3 cellular contexts compared by ENCODE assay signal in the genomic region with DNA sequence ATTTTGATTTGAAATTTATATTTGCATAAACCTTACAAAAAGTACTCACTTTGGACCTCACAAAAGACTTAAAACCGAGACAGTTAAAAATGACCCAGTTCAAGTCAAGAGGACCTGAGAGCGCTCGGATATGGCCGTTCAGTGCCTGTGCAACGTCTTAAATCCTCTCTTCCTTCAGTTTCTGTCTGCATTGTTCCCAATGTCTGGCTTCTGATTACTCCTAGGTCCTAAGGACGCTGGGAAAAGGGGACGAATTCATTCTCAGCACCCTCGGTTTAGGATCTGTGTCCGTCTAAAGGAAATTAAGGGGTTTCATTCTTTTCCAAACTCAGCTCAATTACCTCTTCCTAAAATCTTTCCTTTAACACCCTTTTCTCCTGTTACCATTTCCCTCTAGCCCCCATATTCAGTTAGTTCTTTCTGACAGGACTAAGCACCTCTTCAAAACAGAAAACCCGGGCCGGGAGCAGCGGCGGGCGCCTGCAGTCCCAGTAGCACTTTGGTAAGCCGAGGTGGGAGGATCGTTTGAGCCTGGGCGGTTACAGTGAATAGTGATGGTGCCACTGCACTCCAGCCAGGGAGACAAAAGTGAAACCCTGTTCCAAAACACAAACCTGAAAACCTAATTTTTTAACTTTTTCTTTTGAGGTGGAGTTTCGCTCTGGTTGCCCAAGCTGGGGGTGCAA.
TF ChIP-seq lines count a peak whose summit lies in the region.

No MANE protein-coding gene starts in this region.

TF ChIP-seq in liver, 16 proteins besides CTCF, POLR2A, EP300 and RAD21:
- peak; percentile 76 for TF ChIP-seq REST (IDR thresholded peaks at IDR 0.05)
- no peak for TF ChIP-seq HNF4G (IDR thresholded peaks at IDR 0.05)
- TF ChIP-seq, protein P1, sequence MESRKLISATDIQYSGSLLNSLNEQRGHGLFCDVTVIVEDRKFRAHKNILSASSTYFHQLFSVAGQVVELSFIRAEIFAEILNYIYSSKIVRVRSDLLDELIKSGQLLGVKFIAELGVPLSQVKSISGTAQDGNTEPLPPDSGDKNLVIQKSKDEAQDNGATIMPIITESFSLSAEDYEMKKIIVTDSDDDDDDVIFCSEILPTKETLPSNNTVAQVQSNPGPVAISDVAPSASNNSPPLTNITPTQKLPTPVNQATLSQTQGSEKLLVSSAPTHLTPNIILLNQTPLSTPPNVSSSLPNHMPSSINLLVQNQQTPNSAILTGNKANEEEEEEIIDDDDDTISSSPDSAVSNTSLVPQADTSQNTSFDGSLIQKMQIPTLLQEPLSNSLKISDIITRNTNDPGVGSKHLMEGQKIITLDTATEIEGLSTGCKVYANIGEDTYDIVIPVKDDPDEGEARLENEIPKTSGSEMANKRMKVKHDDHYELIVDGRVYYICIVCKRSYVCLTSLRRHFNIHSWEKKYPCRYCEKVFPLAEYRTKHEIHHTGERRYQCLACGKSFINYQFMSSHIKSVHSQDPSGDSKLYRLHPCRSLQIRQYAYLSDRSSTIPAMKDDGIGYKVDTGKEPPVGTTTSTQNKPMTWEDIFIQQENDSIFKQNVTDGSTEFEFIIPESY (IDR thresholded peaks at IDR 0.05), result no peak
- TF ChIP-seq YY1 (IDR thresholded peaks at IDR 0.05), result peak; percentile 83
- peak in 1 of 2 donors; percentile 12 for TF ChIP-seq RXRA (IDR thresholded peaks at IDR 0.05)
- no peak for TF ChIP-seq EGR1 (IDR thresholded peaks at IDR 0.05; ENCODE audit: low read depth in 2 of 2)
- peak in 1 of 2 donors; percentile 43 for TF ChIP-seq HNF4A (conservative IDR thresholded peaks at IDR 0.05)
- TF ChIP-seq TAF1 (conservative IDR thresholded peaks at IDR 0.05), result peak; percentile 76
- TF ChIP-seq SP1 (IDR thresholded peaks at IDR 0.05), result no peak

TF ChIP-seq in HepG2, 621 proteins besides CTCF, POLR2A, EP300 and RAD21:
- TF ChIP-seq TERF1 (CRISPR knock-in tag; IDR thresholded peaks at IDR 0.05) (no peak), ZNF703 (CRISPR knock-in tag; IDR thresholded peaks at IDR 0.05; ENCODE audit: borderline replicate concordance) (no peak), ZNF296 (CRISPR knock-in tag; conservative IDR thresholded peaks at IDR 0.05) (no peak), ZBTB21 (CRISPR knock-in tag; IDR thresholded peaks at IDR 0.05) (no peak), NCOA2 (CRISPR knock-in tag; IDR thresholded peaks at IDR 0.05) (no peak), ZMYM4 (CRISPR knock-in tag; IDR thresholded peaks at IDR 0.05) (no peak), SMARCC2 (IDR thresholded peaks at IDR 0.05) (no peak), ZNF597 (CRISPR knock-in tag; IDR thresholded peaks at IDR 0.05) (no peak), ZNF678 (CRISPR knock-in tag; IDR thresholded peaks at IDR 0.05) (no peak), GLI4 (CRISPR knock-in tag; IDR thresholded peaks at IDR 0.05; ENCODE audit: borderline replicate concordance) (no peak), GTF3A (CRISPR knock-in tag; conservative IDR thresholded peaks at IDR 0.05) (no peak), PRPF4 (IDR thresholded peaks at IDR 0.05; ENCODE audit: low read depth, low read length, poor library complexity, severe bottlenecking) (no peak), HCFC1 (IDR thresholded peaks at IDR 0.05; ENCODE audit: low read depth, low read length) (no peak), TFDP1 (CRISPR knock-in tag; IDR thresholded peaks at IDR 0.05; ENCODE audit: borderline replicate concordance) (no peak), NPAS2 (CRISPR knock-in tag; IDR thresholded peaks at IDR 0.05; ENCODE audit: borderline replicate concordance) (no peak)

TF ChIP-seq in GM12891, 5 proteins besides CTCF, POLR2A, EP300 and RAD21:
- TF ChIP-seq POLR2AphosphoS5 (IDR thresholded peaks at IDR 0.05; ENCODE audit: low read depth, low read length) (no peak), PAX5 (IDR thresholded peaks at IDR 0.05; ENCODE audit: insufficient read depth, low read length, severe bottlenecking) (no peak), POU2F2 (IDR thresholded peaks at IDR 0.05; ENCODE audit: low read depth, low read length) (no peak), TAF1 (IDR thresholded peaks at IDR 0.05; ENCODE audit: low read depth, low read length) (no peak), SPI1 (IDR thresholded peaks at IDR 0.05; ENCODE audit: low read depth, low read length) (no peak)
